In genomic region chr9:15155323-15155722, GRCh38 we compare ENCODE assay signal across 22 cellular contexts.
DNase-seq lines count a peak whose midpoint lies in the region; ATAC-seq, FAIRE-seq and TF ChIP-seq lines count a peak whose summit lies in the region.
"Had no signal": no experiment of that assay in that cellular context is flagged by ENCODE, and none has a peak within 500 bp of the region (broad histone marks: within the 10 kb centered on the region; RNA-seq: fewer than 3 reads in every experiment).

No MANE protein-coding gene starts in this region.

- 41 to 52% (median 47%) methylated on average over 4 of the region's 4 CpGs for WGBS in heart left ventricle, 4 donors

- intact Hi-C loops in heart left ventricle (cut with DNase I): no loop called here
- intact Hi-C loops in left cardiac atrium (cut with DNase I): no loop called here
- intact Hi-C loops in vagina (cut with DNase I): loop anchor here (10.0 kb wide), 1 partner anchor 59 kb away; no protein-coding TSS in a partner anchor

- ATAC-seq in heart left ventricle (peak in 2 of 4 donors; percentile 35 to 38), left cardiac atrium (no peak)
- ATAC-seq: lower lobe of right lung, mucosa of descending colon had no signal

- no peaks in the 10 kb centered on the region for H3K36me3 ChIP-seq in heart left ventricle
- no peaks in the 10 kb centered on the region for H3K36me3 ChIP-seq in vagina
- H3K36me3 ChIP-seq: BE2C, lower lobe of right lung had no signal

- TF ChIP-seq POLR2A in heart left ventricle (IDR thresholded peaks at IDR 0.05): no peak
- TF ChIP-seq POLR2A in vagina (IDR thresholded peaks at IDR 0.05): no peak

- DNase-seq in heart left ventricle: no peak
- no peak for DNase-seq in left cardiac atrium
- no peak for DNase-seq in frontal cortex (ENCODE audit: low spot score in 2 of 2)
- no peak for DNase-seq in vagina (ENCODE audit: extremely low spot score in 2 of 2)
- DNase-seq in iPS-NIHi7 (ENCODE audit: extremely low spot score): no peak
- DNase-seq in GM20000 (ENCODE audit: low spot score): no peak
- DNase-seq in effector CD8-positive, alpha-beta T cell (lab: John Stamatoyannopoulos, UW): no peak
- DNase-seq: activated CD8-positive, alpha-beta memory T cell treated with anti-CD3 and anti-CD28 coated beads for 24 hours; activated T-cell treated with anti-CD3 and anti-CD28 coated beads, Interleukin-2, amount 50 U/mL, for 24 hours; BE2C; GOT3; hippocampal formation; Kasumi-1; lower lobe of right lung; mucosa of descending colon; NCI-H1048; NCI-H2029; NCI-H226; stimulated activated CD4-positive, alpha-beta T cell treated with anti-CD3 and anti-CD28 coated beads, Interleukin-12 subunit alpha, Interleukin-12 subunit beta, amount 100 ng/mL, for 4 hours; T-helper 1 cell had no signal

- no peaks in the 10 kb centered on the region for H3K27me3 ChIP-seq in heart left ventricle
- no peaks in the 10 kb centered on the region for H3K27me3 ChIP-seq in vagina
- H3K27me3 ChIP-seq: BE2C had no signal

- peak overlapping the region; percentile 45 to 88 (median 69) for H3K27ac ChIP-seq in heart left ventricle
- peak overlapping the region in 11 of 21 experiments; percentile 0 to 71 (median 27) for H3K27ac ChIP-seq in skin epidermis
- peak overlapping the region; percentile 10 for H3K27ac ChIP-seq in vagina
- H3K27ac ChIP-seq: lower lobe of right lung had no signal

- FAIRE-seq in frontal cortex (lab: Jason Lieb, UNC): peak; percentile 52
- FAIRE-seq: A204.1 had no signal

- peaks cover 0 to 44% (median 22%) of the 10 kb centered on the region in 12 donors for H3K4me1 ChIP-seq in heart left ventricle
- peaks cover 12% of the 10 kb centered on the region for H3K4me1 ChIP-seq in vagina
- H3K4me1 ChIP-seq: BE2C, lower lobe of right lung had no signal

- TF ChIP-seq CTCF in heart left ventricle (IDR thresholded peaks at IDR 0.05): no peak
- no peak for TF ChIP-seq CTCF in vagina (IDR thresholded peaks at IDR 0.05)
- no peak for TF ChIP-seq CTCF in GM20000 (IDR thresholded peaks at IDR 0.05; ENCODE audit: extremely low read depth, missing control alignments)

- H3K4me3 ChIP-seq in heart left ventricle: no peak overlapping the region
- H3K4me3 ChIP-seq in skin epidermis: no peak overlapping the region
- H3K4me3 ChIP-seq in vagina: no peak overlapping the region
- H3K4me3 ChIP-seq: lower lobe of right lung, mucosa of descending colon had no signal

- H3K9me3 ChIP-seq in heart left ventricle (peaks cover 0 to 5% (median 0%) of the 10 kb centered on the region in 12 donors), vagina (no peaks in the 10 kb centered on the region)
- H3K9me3 ChIP-seq: BE2C, lower lobe of right lung, mucosa of descending colon had no signal

Comparison
In these comparisons a context has a peak if more than half of its experiments do, and no peak if none do; other contexts are left out.
1. H3K27ac ChIP-seq: peak in every context shown above with its lines; median percentile 69 in heart left ventricle; 27 in skin epidermis; 10 in vagina.